Comparison of ENCODE assay signal across 16 cellular contexts in the genomic region with DNA sequence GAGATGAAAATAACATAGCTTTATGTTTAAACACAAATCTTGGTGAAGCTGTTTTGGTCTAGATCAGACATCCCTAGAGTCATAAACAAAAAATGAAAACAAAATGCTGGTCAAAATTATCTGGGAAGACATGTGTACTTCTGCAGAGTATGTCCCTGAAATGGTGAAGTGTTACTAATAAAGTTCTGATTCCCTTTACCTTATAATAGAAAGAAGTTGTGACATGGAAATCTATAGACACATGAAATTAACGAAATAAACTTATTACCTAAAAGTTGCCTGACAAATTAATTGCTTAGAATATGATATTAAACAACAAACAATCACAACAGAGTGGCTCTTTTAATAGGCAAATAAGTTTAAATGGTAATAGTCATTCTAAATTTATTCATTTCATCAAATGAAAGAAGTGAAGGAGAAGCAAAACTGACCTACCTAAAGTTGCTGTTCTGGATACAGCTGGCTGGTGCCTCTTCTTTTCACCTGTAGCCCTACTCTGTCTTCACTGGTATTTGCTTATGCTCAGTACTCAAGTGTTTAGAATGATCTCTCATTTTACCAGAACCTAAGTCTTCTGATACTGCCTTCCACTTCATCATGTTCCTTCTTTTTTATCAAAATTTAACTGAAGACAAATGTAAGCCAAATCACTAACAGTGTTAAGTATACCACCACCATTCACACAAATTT. TPM values are rescaled to one million over a fixed set of nuclear protein-coding genes. Genes with fewer than 3 reads are reported as not detected.
DNase-seq lines count a peak whose midpoint lies in the region; ATAC-seq and TF ChIP-seq lines count a peak whose summit lies in the region.
"Had no signal": no experiment of that assay in that cellular context is flagged by ENCODE, and none has a peak within 500 bp of the region (broad histone marks: within the 10 kb centered on the region; RNA-seq: fewer than 3 reads in every experiment).

No MANE protein-coding gene starts in this region.

- peak overlapping the region; percentile 30; the same call in 1 of the 2 replicates for H3K9ac ChIP-seq in KMS-11
- no peak overlapping the region for H3K9ac ChIP-seq in mammary epithelial cell (ENCODE audit: insufficient read depth, low read length)

- DNase-seq in natural killer cell, result no peak
- no peak for DNase-seq in natural killer cell treated with Interleukin-12 subunit alpha and Interleukin-12 subunit beta and Interleukin-15 and Interleukin-18, amount 100 ng/mL, for 72 hours (ENCODE audit: low spot score)
- DNase-seq in heart left ventricle, result no peak
- DNase-seq in NCI-H146 (lab: John Stamatoyannopoulos, UW), result no peak
- no peak for DNase-seq in mammary epithelial cell
- DNase-seq: activated CD4-positive, alpha-beta T cell treated with anti-CD3 and anti-CD28 coated beads, Interleukin-2, amount 50 U/mL, for 4 hours; activated naive CD8-positive, alpha-beta T cell treated with anti-CD3 and anti-CD28 coated beads, Interleukin-2, amount 50 U/mL, for 24 hours; activated T-cell treated with anti-CD3 and anti-CD28 coated beads, Interleukin-2, amount 50 U/mL, for 24 hours; CD8-positive, alpha-beta T cell; glutamatergic neuron; mucosa of descending colon; NCI-H1105 had no signal

- in situ Hi-C loops in mammary epithelial cell (cut with MboI; ENCODE audit: low sequenced_read_pairs in 2 of 2), result no loop called here

- peak overlapping the region; percentile 25 for H3K4me3 Mint-ChIP-seq in natural killer cell
- H3K4me3 Mint-ChIP-seq in natural killer cell treated with Interleukin-12 subunit alpha and Interleukin-12 subunit beta and Interleukin-15 and Interleukin-18, amount 100 ng/mL, for 72 hours, result no peak overlapping the region
- H3K4me3 Mint-ChIP-seq: activated naive CD8-positive, alpha-beta T cell treated with anti-CD3 and anti-CD28 coated beads, Interleukin-2, amount 50 U/mL, for 24 hours; activated T-cell treated with anti-CD3 and anti-CD28 coated beads, Interleukin-2, amount 50 U/mL, for 24 hours; CD8-positive, alpha-beta T cell had no signal

- peak overlapping the region in 1 of 2 donors; percentile 46 for H3K27ac Mint-ChIP-seq in natural killer cell
- peak overlapping the region in 1 of 2 donors; percentile 7 for H3K27ac Mint-ChIP-seq in natural killer cell treated with Interleukin-12 subunit alpha and Interleukin-12 subunit beta and Interleukin-15 and Interleukin-18, amount 100 ng/mL, for 72 hours
- H3K27ac Mint-ChIP-seq: activated naive CD8-positive, alpha-beta T cell treated with anti-CD3 and anti-CD28 coated beads, Interleukin-2, amount 50 U/mL, for 24 hours; activated T-cell treated with anti-CD3 and anti-CD28 coated beads, Interleukin-2, amount 50 U/mL, for 24 hours; CD8-positive, alpha-beta T cell had no signal

- H3K27ac ChIP-seq in KMS-11 (peak overlapping the region; percentile 80), heart left ventricle (peak overlapping the region; percentile 37 to 83 (median 70)), mammary epithelial cell (ENCODE audit: insufficient read depth, low read depth, low read length) (no peak overlapping the region)
- H3K27ac ChIP-seq: SJSA1 had no signal

- no peak overlapping the region for H3K4me3 ChIP-seq in KMS-11 (IDR thresholded peaks at IDR 0.05; ENCODE audit: insufficient read depth, low read depth, low read length)
- peak overlapping the region in 1 of 12 donors; percentile 24 for H3K4me3 ChIP-seq in heart left ventricle
- no peak overlapping the region for H3K4me3 ChIP-seq in mammary epithelial cell (replicated peaks in 1 of 3; ENCODE audit: insufficient read depth in 1 of 3, low read depth in 2 of 3, low read length in 3 of 3)
- H3K4me3 ChIP-seq: mucosa of descending colon, SJSA1 had no signal

- peak in 2 of 3 donors; percentile 22 to 24 for ATAC-seq in natural killer cell
- no peak for ATAC-seq in natural killer cell treated with Interleukin-12 subunit alpha and Interleukin-12 subunit beta and Interleukin-15 and Interleukin-18, amount 100 ng/mL, for 72 hours
- peak in 1 of 4 donors; percentile 17 for ATAC-seq in heart left ventricle
- no peak for ATAC-seq in GM21528 (IDR thresholded peaks at IDR 0.05; ENCODE audit: low FRiP score, unreplicated experiment)
- ATAC-seq in GM21515 (IDR thresholded peaks at IDR 0.05; ENCODE audit: unreplicated experiment), result no peak
- ATAC-seq: activated naive CD8-positive, alpha-beta T cell treated with anti-CD3 and anti-CD28 coated beads, Interleukin-2, amount 50 U/mL, for 24 hours; CD8-positive, alpha-beta T cell; mucosa of descending colon had no signal

- no peaks in the 10 kb centered on the region for H3K36me3 Mint-ChIP-seq in natural killer cell
- no peaks in the 10 kb centered on the region for H3K36me3 Mint-ChIP-seq in natural killer cell treated with Interleukin-12 subunit alpha and Interleukin-12 subunit beta and Interleukin-15 and Interleukin-18, amount 100 ng/mL, for 72 hours

- H3K79me2 ChIP-seq in KMS-11 (ENCODE audit: insufficient read depth, low read depth) (peaks cover 89% of the 10 kb centered on the region), mammary epithelial cell (ENCODE audit: insufficient read depth, low read length) (peaks cover 99% of the 10 kb centered on the region)

- CTCF ChIA-PET in mammary epithelial cell (lab: Charles Lee; ENCODE audit: low non-redundant PET), result no interaction called here

- H3K4me1 ChIP-seq in KMS-11 (ENCODE audit: low read depth, poor library complexity, severe bottlenecking) (peaks cover 83% of the 10 kb centered on the region), heart left ventricle (peaks cover 0 to 71% (median 42%) of the 10 kb centered on the region in 12 donors), mammary epithelial cell (ENCODE audit: insufficient read depth, low read length) (no peaks in the 10 kb centered on the region)

- H3K9me3 Mint-ChIP-seq in natural killer cell, result peaks cover 2% of the 10 kb centered on the region in 2 donors
- H3K9me3 Mint-ChIP-seq in natural killer cell treated with Interleukin-12 subunit alpha and Interleukin-12 subunit beta and Interleukin-15 and Interleukin-18, amount 100 ng/mL, for 72 hours, result peaks cover 3% of the 10 kb centered on the region

- no peaks in the 10 kb centered on the region for H3K27me3 ChIP-seq in KMS-11 (ENCODE audit: insufficient read depth, low read depth)
- no peaks in the 10 kb centered on the region for H3K27me3 ChIP-seq in heart left ventricle
- H3K27me3 ChIP-seq in mammary epithelial cell (ENCODE audit: insufficient read depth, low read length), result no peaks in the 10 kb centered on the region
- H3K27me3 ChIP-seq: SJSA1 had no signal

- H3K36me3 ChIP-seq in KMS-11 (ENCODE audit: insufficient read depth) (no peaks in the 10 kb centered on the region), heart left ventricle (no peaks in the 10 kb centered on the region), mammary epithelial cell (ENCODE audit: insufficient read depth, low read length) (no peaks in the 10 kb centered on the region)

- intact Hi-C loops in natural killer cell (cut with micrococcal nuclease), result no loop called here
- intact Hi-C loops in heart left ventricle (cut with DNase I), result loop anchor here in 3 of 10 donors (5.0 kb wide), 1 partner anchor 39 kb away; the partner anchor contains the start of gene FNIP1 (in 3 of the 3)
- intact Hi-C loops in mammary epithelial cell (cut with micrococcal nuclease), result no loop called here

- dilution Hi-C loops in mammary epithelial cell (cut with HindIII; ENCODE audit: low sequenced_read_pairs), result no loop called here

- no peak overlapping the region for H2AFZ ChIP-seq in KMS-11 (ENCODE audit: low read depth)
- no peak overlapping the region for H2AFZ ChIP-seq in mammary epithelial cell (ENCODE audit: low read depth, low read length)

- TF ChIP-seq CTCF in natural killer cell (IDR thresholded peaks at IDR 0.05), result no peak
- TF ChIP-seq CTCF in KMS-11 (conservative IDR thresholded peaks at IDR 0.05; ENCODE audit: low read depth, low read length), result no peak
- no peak for TF ChIP-seq CTCF in heart left ventricle (IDR thresholded peaks at IDR 0.05)
- TF ChIP-seq CTCF in mammary epithelial cell (conservative IDR thresholded peaks at IDR 0.05 in 1 of 2, IDR thresholded peaks at IDR 0.05 in 1 of 2; ENCODE audit: extremely low read depth in 1 of 2, insufficient read depth in 1 of 2, low read depth in 1 of 2, low read length in 2 of 2), result no peak

- no peak for TF ChIP-seq POLR2A in heart left ventricle (IDR thresholded peaks at IDR 0.05)

- no TSS peak for BruUV-seq in mammary epithelial cell (replicated peaks; lab: Mats Ljungman, UMichigan)

- H3K4me2 ChIP-seq in KMS-11 (peak overlapping the region; percentile 79), mammary epithelial cell (ENCODE audit: insufficient read depth, low read depth, low read length) (no peak overlapping the region)

- peaks cover 43 to 45% of the 10 kb centered on the region in 2 donors for H3K4me1 Mint-ChIP-seq in natural killer cell
- peaks cover 39 to 41% of the 10 kb centered on the region in 2 donors for H3K4me1 Mint-ChIP-seq in natural killer cell treated with Interleukin-12 subunit alpha and Interleukin-12 subunit beta and Interleukin-15 and Interleukin-18, amount 100 ng/mL, for 72 hours (ENCODE audit: low read depth in 2 of 2)

- H3K9me3 ChIP-seq in heart left ventricle (no peaks in the 10 kb centered on the region), mammary epithelial cell (replicated peaks; ENCODE audit: insufficient read depth, low read length) (no peaks in the 10 kb centered on the region)
- H3K9me3 ChIP-seq: mucosa of descending colon, SJSA1 had no signal

- H4K20me1 ChIP-seq in KMS-11 (ENCODE audit: insufficient read depth) (no peaks in the 10 kb centered on the region), mammary epithelial cell (ENCODE audit: insufficient read depth, low read length) (peaks cover 1% of the 10 kb centered on the region)

- no peaks in the 10 kb centered on the region for H3K27me3 Mint-ChIP-seq in natural killer cell (ENCODE audit: low read depth in 2 of 2)
- no peaks in the 10 kb centered on the region for H3K27me3 Mint-ChIP-seq in natural killer cell treated with Interleukin-12 subunit alpha and Interleukin-12 subunit beta and Interleukin-15 and Interleukin-18, amount 100 ng/mL, for 72 hours
- H3K27me3 Mint-ChIP-seq: activated naive CD8-positive, alpha-beta T cell treated with anti-CD3 and anti-CD28 coated beads, Interleukin-2, amount 50 U/mL, for 24 hours; activated T-cell treated with anti-CD3 and anti-CD28 coated beads, Interleukin-2, amount 50 U/mL, for 24 hours had no signal

- WGBS in heart left ventricle, 4 donors, result 63 to 78% (median 73%) methylated on average over 1 of the region's 1 CpG
- WGBS in mammary epithelial cell (ENCODE audit: low coverage, missing lambda C conversion rate), result 100% methylated on average over 1 of the region's 1 CpG

RNA-seq across cellular contexts. Expression of gene FNIP1, which starts 38.8 kb away (rescaled TPM):
- total RNA-seq in natural killer cell, result 10 to 100 TPM; 49.6 to 54.6 (median 50.8) TPM
- total RNA-seq in natural killer cell treated with Interleukin-12 subunit alpha and Interleukin-12 subunit beta and Interleukin-15 and Interleukin-18, amount 100 ng/mL, for 72 hours, result 10 to 100 TPM; 27.5 to 27.7 TPM
- total RNA-seq in heart left ventricle, result 10 to 100 TPM; 27.5 to 41.3 (median 35.1) TPM
- polyA plus RNA-seq in heart left ventricle, result 1 to 10 TPM; 5.6 to 6.7 TPM
- total RNA-seq in mammary epithelial cell, result 10 to 100 TPM; 27.3 to 69.2 TPM
- polyA plus RNA-seq in mammary epithelial cell, result 11.4 TPM
- polyA minus RNA-seq in mammary epithelial cell, result 12.3 TPM

Comparison
In these comparisons a context has a peak if more than half of its experiments do, and no peak if none do; other contexts are left out.
1. ATAC-seq: peak in natural killer cell (2 of 3); none in natural killer cell treated with Interleukin-12 subunit alpha and Interleukin-12 subunit beta and Interleukin-15 and Interleukin-18, amount 100 ng/mL, for 72 hours (0 of 2), GM21528 (single experiment) and GM21515 (single experiment).